13 cellular contexts compared by ENCODE assay signal in the genomic region with DNA sequence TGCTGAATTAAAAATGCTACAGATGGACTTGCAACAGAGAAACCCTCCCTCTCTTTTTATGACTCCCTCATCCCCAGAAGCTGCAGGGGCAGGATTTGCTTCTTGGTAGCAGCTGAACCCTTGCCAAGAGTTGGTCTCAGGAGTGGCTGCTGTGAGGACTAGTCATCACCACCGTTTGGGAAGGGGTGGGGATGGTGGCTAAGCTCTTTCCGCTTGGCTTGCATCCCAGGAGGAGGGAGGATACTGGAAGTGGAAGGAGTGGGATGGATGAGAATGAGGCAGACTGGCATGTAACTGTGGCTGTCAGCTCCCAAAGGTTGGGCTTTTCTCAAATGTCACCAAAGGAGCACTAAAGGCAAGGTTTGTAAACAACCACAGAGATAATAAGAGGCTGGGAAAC. TPM values are rescaled to one million over a fixed set of nuclear protein-coding genes. Genes with fewer than 3 reads are reported as not detected.
DNase-seq lines count a peak whose midpoint lies in the region; ATAC-seq, FAIRE-seq and TF ChIP-seq lines count a peak whose summit lies in the region.
"Had no signal": no experiment of that assay in that cellular context is flagged by ENCODE, and none has a peak within 500 bp of the region (broad histone marks: within the 10 kb centered on the region; RNA-seq: fewer than 3 reads in every experiment).

No MANE protein-coding gene starts in this region.

- no peak overlapping the region for H2BK15ac ChIP-seq in mesenchymal stem cell (ENCODE audit: low read depth, poor library complexity, severe bottlenecking)

- H3K4me2 ChIP-seq in mesenchymal stem cell (ENCODE audit: low read length, poor library complexity, severe bottlenecking) = no peak overlapping the region

- H3K4me1 Mint-ChIP-seq in Calu3 (ENCODE audit: low read depth, unreplicated experiment) (no peaks in the 10 kb centered on the region), brain (peaks cover 8% of the 10 kb centered on the region)
- H3K4me1 Mint-ChIP-seq: activated B cell treated with CpG ODN at 0.5 μM for 24 hours had no signal

- no peak overlapping the region for H4K91ac ChIP-seq in mesenchymal stem cell (ENCODE audit: low read length)

- no peak overlapping the region for H3K23ac ChIP-seq in mesenchymal stem cell (ENCODE audit: low read length in 2 of 2)

- no peak overlapping the region for H2BK120ac ChIP-seq in mesenchymal stem cell (ENCODE audit: low read depth, low read length)

- H3K4me3 Mint-ChIP-seq in Calu3 (ENCODE audit: low read depth, unreplicated experiment) (no peak overlapping the region), brain (no peak overlapping the region)
- H3K4me3 Mint-ChIP-seq: activated B cell treated with CpG ODN at 0.5 μM for 24 hours; activated naive CD8-positive, alpha-beta T cell had no signal

- H2BK12ac ChIP-seq in mesenchymal stem cell (ENCODE audit: low read length in 2 of 2) = no peak overlapping the region

- no peak for ATAC-seq in HG03520 (IDR thresholded peaks at IDR 0.05; ENCODE audit: unreplicated experiment)
- ATAC-seq: K562 had no signal

- H3K14ac ChIP-seq in mesenchymal stem cell (ENCODE audit: low read length in 2 of 2) = no peak overlapping the region

- H3K27me3 ChIP-seq in mesenchymal stem cell (ENCODE audit: control insufficient read depth in 1 of 2, insufficient read depth in 1 of 2, low read length in 2 of 2) = peaks cover 0 to 4% of the 10 kb centered on the region in 2 experiments

- intact Hi-C loops in Calu3 (cut with micrococcal nuclease; ENCODE audit: unreplicated experiment) = no loop called here

- H3K27ac Mint-ChIP-seq in Calu3 (ENCODE audit: unreplicated experiment) (no peak overlapping the region), brain (peak overlapping the region in 3 of 5 experiments; percentile 39 to 85 (median 74))
- H3K27ac Mint-ChIP-seq: activated B cell treated with CpG ODN at 0.5 μM for 24 hours; activated naive CD8-positive, alpha-beta T cell had no signal

- H2AFZ ChIP-seq in mesenchymal stem cell (ENCODE audit: low read depth, low read length) = no peak overlapping the region

- H3K4me3 ChIP-seq in mesenchymal stem cell (ENCODE audit: insufficient read depth in 1 of 2, low read depth in 1 of 2, low read length in 2 of 2) = no peak overlapping the region
- H3K4me3 ChIP-seq: K562 had no signal

- H3K4me1 ChIP-seq in mesenchymal stem cell (ENCODE audit: control insufficient read depth, insufficient read depth, low read depth, low read length) = peaks cover 2% of the 10 kb centered on the region

- H2AK5ac ChIP-seq in mesenchymal stem cell (ENCODE audit: low read length, severe bottlenecking) = no peak overlapping the region

- H3K36me3 ChIP-seq in mesenchymal stem cell (ENCODE audit: control insufficient read depth in 1 of 2, insufficient read depth in 2 of 2, low read depth in 1 of 2, low read length in 2 of 2) = no peaks in the 10 kb centered on the region

- WGBS in mesenchymal stem cell = 30% methylated on average over 2 of the region's 2 CpGs

- no peak overlapping the region for H3K18ac ChIP-seq in mesenchymal stem cell (ENCODE audit: low read depth in 1 of 2, low read length in 2 of 2)

- H2BK5ac ChIP-seq in mesenchymal stem cell (ENCODE audit: low read depth, low read length, poor library complexity, severe bottlenecking) = no peak overlapping the region

- H3K79me1 ChIP-seq in mesenchymal stem cell (replicated peaks; ENCODE audit: low read length, poor library complexity, severe bottlenecking) = no peaks in the 10 kb centered on the region

- peak; percentile 63 for DNase-seq in Calu3
- peak; percentile 25 for DNase-seq in LoVo (ENCODE audit: low spot score)
- peak; percentile 13 for DNase-seq in mesenchymal stem cell
- DNase-seq in activated gamma-delta T cell treated with Interleukin-2 at 50 U/mL for 16 hours = no peak
- DNase-seq in D721Med (ENCODE audit: insufficient read length, low spot score) = no peak
- DNase-seq in HuH-7 (ENCODE audit: low spot score) = no peak
- DNase-seq: activated B cell treated with CpG ODN at 0.5 μM for 24 hours, erythroblast had no signal

- no peak overlapping the region for H3K9ac ChIP-seq in mesenchymal stem cell (ENCODE audit: low read length)

- no peak for FAIRE-seq in D721Med (lab: Jason Lieb, UNC)
- FAIRE-seq: G401.6, K562 had no signal

- no TSS peak for BruUV-seq in Calu3 (replicated peaks; lab: Mats Ljungman, UMichigan)

- CTCF ChIA-PET in Calu3 (lab: Charles Lee) = no interaction called here

- H3K36me3 Mint-ChIP-seq in Calu3 (ENCODE audit: insufficient read depth, unreplicated experiment) (no peaks in the 10 kb centered on the region), brain (no peaks in the 10 kb centered on the region)
- H3K36me3 Mint-ChIP-seq: activated naive CD8-positive, alpha-beta T cell had no signal

- no peaks in the 10 kb centered on the region for H3K9me3 ChIP-seq in mesenchymal stem cell (ENCODE audit: control insufficient read depth, low read length)

- no peak for TF ChIP-seq CTCF in Calu3 (IDR thresholded peaks at IDR 0.05; ENCODE audit: unreplicated experiment)
- no peak for TF ChIP-seq CTCF in brain (conservative IDR thresholded peaks at IDR 0.05)
- TF ChIP-seq CTCF in D721Med (IDR thresholded peaks at IDR 0.05; ENCODE audit: insufficient read depth, missing control alignments) = no peak

- H4K8ac ChIP-seq in mesenchymal stem cell (ENCODE audit: low read length) = no peak overlapping the region

- H3K9me3 Mint-ChIP-seq in Calu3 (ENCODE audit: low read depth, unreplicated experiment) = no peaks in the 10 kb centered on the region
- no peaks in the 10 kb centered on the region for H3K9me3 Mint-ChIP-seq in brain
- H3K9me3 Mint-ChIP-seq: activated B cell treated with CpG ODN at 0.5 μM for 24 hours had no signal

- no peak overlapping the region for H3K27ac ChIP-seq in mesenchymal stem cell (ENCODE audit: low read length, poor library complexity, severe bottlenecking)

- H3K4ac ChIP-seq in mesenchymal stem cell (ENCODE audit: low read depth in 1 of 2, low read length in 2 of 2) = no peak overlapping the region

- no peaks in the 10 kb centered on the region for H3K27me3 Mint-ChIP-seq in Calu3 (ENCODE audit: unreplicated experiment)
- no peaks in the 10 kb centered on the region for H3K27me3 Mint-ChIP-seq in brain
- H3K27me3 Mint-ChIP-seq: activated B cell treated with CpG ODN at 0.5 μM for 24 hours had no signal

RNA-seq across cellular contexts. Expression of a gene that starts 50.8 kb away (rescaled TPM):
- not detected in 2 replicates for total RNA-seq in Calu3 (2022)
- not detected for polyA plus RNA-seq in brain (ENCODE audit: insufficient read depth, low read depth, low replicate concordance)
- 0.17 TPM for polyA plus RNA-seq in mesenchymal stem cell (2013, experiment 1 of 2)
- 0.16 TPM for polyA plus RNA-seq in mesenchymal stem cell (2013, experiment 2 of 2)
- total RNA-seq: activated B cell treated with CpG ODN at 0.5 μM for 24 hours had no signal

Comparison
In these comparisons a context has a peak if more than half of its experiments do, and no peak if none do; other contexts are left out.
1. DNase-seq: peak in Calu3 (single experiment), LoVo (single experiment) and mesenchymal stem cell (single experiment); none in activated gamma-delta T cell treated with Interleukin-2 at 50 U/mL for 16 hours (single experiment), D721Med (single experiment) and HuH-7 (single experiment).